In genomic region chr22:44191036-44191454, GRCh38 we compare ENCODE assay signal across 14 cellular contexts. TPM values are rescaled to one million over a fixed set of nuclear protein-coding genes. Genes with fewer than 3 reads are reported as not detected.
DNase-seq lines count a peak whose midpoint lies in the region; ATAC-seq and TF ChIP-seq lines count a peak whose summit lies in the region.
"Had no signal": no experiment of that assay in that cellular context is flagged by ENCODE, and none has a peak within 500 bp of the region (broad histone marks: within the 10 kb centered on the region; RNA-seq: fewer than 3 reads in every experiment).

No MANE protein-coding gene starts in this region.

- H3K9me3 Mint-ChIP-seq in CD4-positive, alpha-beta T cell, result no peaks in the 10 kb centered on the region

- CTCF ChIA-PET in CD4-positive, alpha-beta T cell (lab: Charles Lee), result no interaction called here

- WGBS in sigmoid colon, 2 donors, result 50 to 52% methylated on average over 9 of the region's 9 CpGs
- WGBS in hepatocyte (ENCODE audit: low lambda C conversion rate, missing lambda C conversion rate), result 75% methylated on average over 9 of the region's 9 CpGs

- H3K27ac ChIP-seq in CD4-positive, alpha-beta T cell (ENCODE audit: low read depth, low read length), result no peak overlapping the region
- H3K27ac ChIP-seq in Karpas-422 (ENCODE audit: low read length) (no peak overlapping the region), sigmoid colon (no peak overlapping the region), hepatocyte (no peak overlapping the region), osteoblast (ENCODE audit: low read depth, low read length) (no peak overlapping the region)
- H3K27ac ChIP-seq: epithelial cell of prostate had no signal

- no peaks in the 10 kb centered on the region for H3K79me2 ChIP-seq in Karpas-422 (ENCODE audit: low read length)
- H3K79me2 ChIP-seq in hepatocyte, result no peaks in the 10 kb centered on the region
- no peaks in the 10 kb centered on the region for H3K79me2 ChIP-seq in osteoblast (ENCODE audit: insufficient read depth, low read length)

- no peaks in the 10 kb centered on the region for H3K27me3 ChIP-seq in CD4-positive, alpha-beta T cell (ENCODE audit: control insufficient read depth, insufficient read depth, low read length)
- H3K27me3 ChIP-seq in Karpas-422 (ENCODE audit: low read length) (no peaks in the 10 kb centered on the region), sigmoid colon (no peaks in the 10 kb centered on the region), hepatocyte (no peaks in the 10 kb centered on the region), osteoblast (ENCODE audit: insufficient read depth, low read length) (peaks cover 21% of the 10 kb centered on the region)

- no peak overlapping the region for H3K9ac ChIP-seq in Karpas-422 (ENCODE audit: low read length)

- H3K36me3 Mint-ChIP-seq in CD4-positive, alpha-beta T cell (ENCODE audit: low read depth), result peaks cover 30% of the 10 kb centered on the region

- peaks cover 30% of the 10 kb centered on the region for H3K4me1 Mint-ChIP-seq in CD4-positive, alpha-beta T cell (ENCODE audit: low read depth)

- 0 out of 2 replicates have a peak, but pooled peaks cover 3% of the 10 kb centered on the region for H4K20me1 ChIP-seq in Karpas-422 (ENCODE audit: insufficient read depth, low read depth, low read length)
- no peaks in the 10 kb centered on the region for H4K20me1 ChIP-seq in hepatocyte (ENCODE audit: insufficient read depth, poor library complexity, severe bottlenecking)
- H4K20me1 ChIP-seq in osteoblast (ENCODE audit: insufficient read depth, low read length), result no peaks in the 10 kb centered on the region

- peak; percentile 40 for ATAC-seq in CD4-positive, alpha-beta T cell (ENCODE audit: poor library complexity)

- no peaks in the 10 kb centered on the region for H3K9me3 ChIP-seq in CD4-positive, alpha-beta T cell (ENCODE audit: control insufficient read depth, low read length)
- H3K9me3 ChIP-seq in Karpas-422 (ENCODE audit: low read length) (no peaks in the 10 kb centered on the region), sigmoid colon (no peaks in the 10 kb centered on the region), hepatocyte (ENCODE audit: low read depth) (no peaks in the 10 kb centered on the region), osteoblast (ENCODE audit: low read depth, low read length) (no peaks in the 10 kb centered on the region)
- H3K9me3 ChIP-seq: Caco-2 had no signal

- H3K9me2 ChIP-seq in Karpas-422 (replicated peaks; ENCODE audit: insufficient read depth, low read length) (no peaks in the 10 kb centered on the region), hepatocyte (replicated peaks; ENCODE audit: insufficient read depth) (no peaks in the 10 kb centered on the region)

- no peak for DNase-seq in CD4-positive, alpha-beta T cell
- DNase-seq in Karpas-422, result peak; percentile 59
- DNase-seq in activated effector memory CD4-positive, alpha-beta T cell treated with anti-CD3 and anti-CD28 coated beads, Interleukin-2, amount 50 U/mL, for 16 hours, result peak; percentile 71
- peak; percentile 57 for DNase-seq in sigmoid colon
- no peak for DNase-seq in mucosa of gallbladder (ENCODE audit: low spot score)
- DNase-seq in hepatocyte (ENCODE audit: low spot score), result no peak
- DNase-seq in hepatic stellate cell (ENCODE audit: low spot score), result no peak
- no peak for DNase-seq in osteoblast (ENCODE audit: insufficient read length, low spot score, missing footprints)
- DNase-seq: amygdala, SW 1271 had no signal

- TF ChIP-seq CTCF in CD4-positive, alpha-beta T cell (IDR thresholded peaks at IDR 0.05), result no peak
- TF ChIP-seq CTCF in sigmoid colon (IDR thresholded peaks at IDR 0.05) (no peak), hepatocyte (IDR thresholded peaks at IDR 0.05; ENCODE audit: poor library complexity) (no peak), osteoblast (IDR thresholded peaks at IDR 0.05; ENCODE audit: extremely low read depth, low read depth, low read length) (no peak)

- H3K4me1 ChIP-seq in Karpas-422 (ENCODE audit: low read length), result peaks cover 17% of the 10 kb centered on the region
- H3K4me1 ChIP-seq in sigmoid colon, result peaks cover 0 to 4% (median 0%) of the 10 kb centered on the region in 4 donors
- H3K4me1 ChIP-seq in hepatocyte (ENCODE audit: insufficient read depth), result no peaks in the 10 kb centered on the region
- peaks cover 10% of the 10 kb centered on the region for H3K4me1 ChIP-seq in osteoblast (ENCODE audit: insufficient read depth, low read length)
- H3K4me1 ChIP-seq: Caco-2 had no signal

- H3K4me3 Mint-ChIP-seq in CD4-positive, alpha-beta T cell, result no peak overlapping the region

- H3K27ac Mint-ChIP-seq in CD4-positive, alpha-beta T cell, result no peak overlapping the region

- POLR2A ChIA-PET in CD4-positive, alpha-beta T cell (lab: Charles Lee), result interaction anchor here (1.2 kb wide), 1 partner anchor 10 kb away, joined by 6 read pairs; the partner anchor contains the start of gene PARVG

- TF ChIP-seq EP300 in sigmoid colon (IDR thresholded peaks at IDR 0.05), result no peak

- TF ChIP-seq POLR2A in sigmoid colon (IDR thresholded peaks at IDR 0.05), result no peak

- H3K4me2 ChIP-seq in Karpas-422 (ENCODE audit: low read depth, low read length, poor library complexity, severe bottlenecking), result no peak overlapping the region
- no peak overlapping the region for H3K4me2 ChIP-seq in hepatocyte
- no peak overlapping the region for H3K4me2 ChIP-seq in osteoblast (ENCODE audit: insufficient read depth, low read length)

- intact Hi-C loops in CD4-positive, alpha-beta T cell (cut with DNase I, micrococcal nuclease), result no loop called here
- intact Hi-C loops in sigmoid colon (cut with DNase I), result no loop called here

- H3K4me3 ChIP-seq in Karpas-422 (ENCODE audit: low read length) (no peak overlapping the region), sigmoid colon (no peak overlapping the region), hepatocyte (no peak overlapping the region), osteoblast (ENCODE audit: insufficient read depth, low read length) (no peak overlapping the region)

- H3K36me3 ChIP-seq in Karpas-422 (ENCODE audit: insufficient read depth, low read length) (no peaks in the 10 kb centered on the region), sigmoid colon (no peaks in the 10 kb centered on the region), hepatocyte (replicated peaks; ENCODE audit: insufficient read depth, low read depth) (no peaks in the 10 kb centered on the region), osteoblast (ENCODE audit: insufficient read depth, low read length) (no peaks in the 10 kb centered on the region)

- no peaks in the 10 kb centered on the region for H3K27me3 Mint-ChIP-seq in CD4-positive, alpha-beta T cell

- no peak overlapping the region for H2AFZ ChIP-seq in Karpas-422 (ENCODE audit: low read length)
- no peak overlapping the region for H2AFZ ChIP-seq in hepatocyte
- no peak overlapping the region for H2AFZ ChIP-seq in osteoblast (ENCODE audit: low read length)

RNA-seq across cellular contexts. Expression of gene PARVG, which starts 10.3 kb away (rescaled TPM):
- 100 to 1,000 TPM; 142 to 146 TPM for total RNA-seq in CD4-positive, alpha-beta T cell
- total RNA-seq in Karpas-422 (2014; rRNA removed; shearing (Covaris generic); ENCODE audit: low replicate concordance), result 6.3 and 6.7 TPM in 2 replicates
- total RNA-seq in sigmoid colon (10 to 100 TPM in 2 of 4 donors, 1 to 10 TPM in 2; 8.9 to 65.1 (median 12.3) TPM), mucosa of gallbladder (23.3 TPM), hepatocyte (0.96 and 1.00 TPM in 2 replicates), osteoblast (1.1 and 1.5 TPM in 2 replicates)
- polyA plus RNA-seq in sigmoid colon (10 to 100 TPM in 1 of 3 donors, 1 to 10 TPM in 2; 3.0 to 42.5 (median 4.4) TPM), hepatocyte (0.77 and 2.8 TPM in 2 replicates)
- total RNA-seq: Caco-2, kidney epithelial cell, NCI-H460 had no signal

Comparison
In these comparisons a context has a peak if more than half of its experiments do, and no peak if none do; other contexts are left out.
1. DNase-seq: peak in Karpas-422 (single experiment), activated effector memory CD4-positive, alpha-beta T cell treated with anti-CD3 and anti-CD28 coated beads, Interleukin-2, amount 50 U/mL, for 16 hours (single experiment) and sigmoid colon (single experiment); none in CD4-positive, alpha-beta T cell (0 of 10), mucosa of gallbladder (single experiment), hepatocyte (single experiment), hepatic stellate cell (single experiment) and osteoblast (single experiment).